Comparison of ENCODE assay signal across 9 cellular contexts in the genomic region with DNA sequence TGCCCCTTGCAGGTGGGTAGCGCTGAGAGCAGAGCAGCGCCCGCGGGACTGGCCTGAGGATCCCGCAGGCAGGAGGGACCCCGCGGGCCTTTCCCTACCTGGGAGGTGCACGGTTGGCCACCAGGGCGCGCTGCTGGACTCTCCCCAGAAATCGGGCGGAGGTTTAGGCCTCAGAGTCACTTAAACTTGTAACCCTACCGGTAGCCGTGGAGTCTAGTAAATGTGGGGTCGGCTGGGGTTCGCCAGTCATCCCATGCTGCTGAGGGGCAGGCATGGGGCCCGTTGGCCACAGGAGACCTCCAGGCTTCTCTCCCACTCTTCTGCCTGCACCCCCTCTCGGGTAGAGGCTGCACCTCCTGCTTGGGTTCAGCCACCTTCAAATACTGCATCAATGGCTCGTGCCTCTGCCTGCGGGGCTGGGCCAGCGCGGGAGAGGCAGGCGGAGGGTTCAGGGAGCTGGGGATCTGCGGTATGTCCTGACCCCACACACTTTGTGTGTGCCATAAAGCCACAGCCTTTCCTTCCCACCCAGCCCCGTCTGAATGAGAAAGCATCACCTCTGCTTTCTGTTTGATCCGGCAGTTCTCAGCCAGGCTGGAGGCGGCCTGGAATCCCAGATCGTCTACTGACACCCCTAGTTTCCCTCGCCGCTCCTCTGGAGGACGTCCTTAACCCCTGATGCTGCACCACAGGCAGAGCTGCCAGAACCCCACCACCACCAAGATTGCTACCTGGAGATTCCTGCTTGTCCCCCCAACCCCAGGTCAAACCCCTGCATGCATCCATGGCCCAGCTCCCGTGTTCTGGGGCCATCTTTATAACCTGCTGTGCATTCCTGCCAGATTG. TPM values are rescaled to one million over a fixed set of nuclear protein-coding genes. Genes with fewer than 3 reads are reported as not detected.
DNase-seq lines count a peak whose midpoint lies in the region; ATAC-seq, FAIRE-seq and TF ChIP-seq lines count a peak whose summit lies in the region.
"Had no signal": no experiment of that assay in that cellular context is flagged by ENCODE, and none has a peak within 500 bp of the region (broad histone marks: within the 10 kb centered on the region; RNA-seq: fewer than 3 reads in every experiment).

No MANE protein-coding gene starts in this region.

- POLR2A ChIA-PET in Caco-2 (lab: Charles Lee) = no interaction called here

- H3K27me3 Mint-ChIP-seq in Caco-2 (ENCODE audit: insufficient read depth, unreplicated experiment) = no peaks in the 10 kb centered on the region
- no peaks in the 10 kb centered on the region for H3K27me3 Mint-ChIP-seq in activated T-cell treated with anti-CD3 and anti-CD28 coated beads, Interleukin-2, amount 50 U/mL, for 72 hours (ENCODE audit: low read depth)

- TF ChIP-seq POLR2A in Peyer's patch (IDR thresholded peaks at IDR 0.05) (no peak), tibial nerve (IDR thresholded peaks at IDR 0.05) (no peak)

- H3K4me1 Mint-ChIP-seq in Caco-2 (ENCODE audit: low read depth, unreplicated experiment) = no peaks in the 10 kb centered on the region
- H3K4me1 Mint-ChIP-seq in activated T-cell treated with anti-CD3 and anti-CD28 coated beads, Interleukin-2, amount 50 U/mL, for 72 hours (ENCODE audit: low read depth) = peaks cover 21% of the 10 kb centered on the region

- peak; percentile 88 for ATAC-seq in GM21423 (IDR thresholded peaks at IDR 0.05; ENCODE audit: unreplicated experiment)
- ATAC-seq in activated T-cell treated with anti-CD3 and anti-CD28 coated beads, Interleukin-2, amount 50 U/mL, for 72 hours (replicated peaks in 1 of 2) = peak; percentile 96 to 97
- peak; percentile 92 to 95 (median 94) for ATAC-seq in pancreas

- 29 to 31% methylated on average over 31 to 32 of the region's 32 CpGs for WGBS in pancreas, 2 donors
- WGBS in tibial nerve, 2 donors = 41 to 44% methylated on average over 24 to 30 of the region's 32 CpGs

- no peaks in the 10 kb centered on the region for H3K27me3 ChIP-seq in Caco-2 (replicated peaks; ENCODE audit: control insufficient read depth, insufficient read depth, low read length)
- no peaks in the 10 kb centered on the region for H3K27me3 ChIP-seq in Peyer's patch
- H3K27me3 ChIP-seq in pancreas = no peaks in the 10 kb centered on the region
- no peaks in the 10 kb centered on the region for H3K27me3 ChIP-seq in tibial nerve

- H3K36me3 ChIP-seq in Caco-2 (ENCODE audit: control insufficient read depth, insufficient read depth, low read length) (no peaks in the 10 kb centered on the region), Peyer's patch (no peaks in the 10 kb centered on the region), pancreas (no peaks in the 10 kb centered on the region), tibial nerve (no peaks in the 10 kb centered on the region)

- BruUV-seq in Caco-2 (replicated peaks; lab: Mats Ljungman, UMichigan) = no TSS peak

- H3K4me3 ChIP-seq in Caco-2 (ENCODE audit: low read depth, low read length) = no peak overlapping the region
- H3K4me3 ChIP-seq in Peyer's patch = no peak overlapping the region
- no peak overlapping the region for H3K4me3 ChIP-seq in foreskin fibroblast (ENCODE audit: low read depth in 1 of 2, low read length in 2 of 2)
- no peak overlapping the region for H3K4me3 ChIP-seq in pancreas
- no peak overlapping the region for H3K4me3 ChIP-seq in tibial nerve
- H3K4me3 ChIP-seq: SK-N-MC had no signal

- peak; percentile 76 to 81 for DNase-seq in Caco-2
- peak; percentile 71 for DNase-seq in HPDE6-E6E7 (ENCODE audit: extremely low spot score)
- DNase-seq in Peyer's patch = peak; percentile 83 to 95 (median 92)
- DNase-seq in activated T-cell treated with anti-CD3 and anti-CD28 coated beads, Interleukin-2, amount 50 U/mL, for 72 hours = peak; percentile 92 to 95
- DNase-seq in foreskin fibroblast = peak in 1 of 2 donors; percentile 81
- peak; percentile 75 to 98 (median 86) for DNase-seq in pancreas
- DNase-seq in tibial nerve (ENCODE audit: low spot score in 2 of 2) = peak; percentile 58 to 64

- H3K4me1 ChIP-seq in Caco-2 (no peaks in the 10 kb centered on the region), Peyer's patch (peaks cover 0 to 9% (median 4%) of the 10 kb centered on the region in 4 donors), pancreas (peaks cover 0 to 6% (median 0%) of the 10 kb centered on the region in 3 donors), tibial nerve (peaks cover 0 to 20% (median 3%) of the 10 kb centered on the region in 4 donors)

- FAIRE-seq in pancreas (lab: Jason Lieb, UNC) = no peak

- intact Hi-C loops in Caco-2 (cut with micrococcal nuclease; ENCODE audit: unreplicated experiment) = loop anchor here (5.0 kb wide), 2 partner anchors 96 to 129 kb away; partner anchors contain the start of gene GNAI3
- intact Hi-C loops in pancreas (cut with DNase I) = loop anchor here in 1 of 3 donors (5.0 kb wide), 1 partner anchor 129 kb away; no protein-coding TSS in a partner anchor

- H3K9me3 Mint-ChIP-seq in Caco-2 (ENCODE audit: unreplicated experiment) = no peaks in the 10 kb centered on the region
- no peaks in the 10 kb centered on the region for H3K9me3 Mint-ChIP-seq in activated T-cell treated with anti-CD3 and anti-CD28 coated beads, Interleukin-2, amount 50 U/mL, for 72 hours

- no peak overlapping the region for H3K27ac Mint-ChIP-seq in Caco-2 (ENCODE audit: unreplicated experiment)
- H3K27ac Mint-ChIP-seq in activated T-cell treated with anti-CD3 and anti-CD28 coated beads, Interleukin-2, amount 50 U/mL, for 72 hours = no peak overlapping the region

- TF ChIP-seq CTCF in Caco-2 (IDR thresholded peaks at IDR 0.05; ENCODE audit: insufficient read depth in 1 of 2, low read depth in 1 of 2, low read length in 1 of 2, severe bottlenecking in 1 of 2, unreplicated experiment in 1 of 2) (peak; percentile 63 to 72), Peyer's patch (IDR thresholded peaks at IDR 0.05) (peak; percentile 64 to 90 (median 86)), foreskin fibroblast (IDR thresholded peaks at IDR 0.05; ENCODE audit: low read depth, low read length) (peak; percentile 77), pancreas (IDR thresholded peaks at IDR 0.05) (peak; percentile 70 to 91 (median 84)), tibial nerve (IDR thresholded peaks at IDR 0.05) (peak; percentile 70 to 91 (median 85))

- TF ChIP-seq EP300 in tibial nerve (IDR thresholded peaks at IDR 0.05) = no peak

- no peaks in the 10 kb centered on the region for H3K9me3 ChIP-seq in Caco-2
- no peaks in the 10 kb centered on the region for H3K9me3 ChIP-seq in Peyer's patch
- no peaks in the 10 kb centered on the region for H3K9me3 ChIP-seq in pancreas
- no peaks in the 10 kb centered on the region for H3K9me3 ChIP-seq in tibial nerve

- H3K36me3 Mint-ChIP-seq in Caco-2 (ENCODE audit: insufficient read depth, unreplicated experiment) = peaks cover under 1% of the 10 kb centered on the region
- H3K36me3 Mint-ChIP-seq in activated T-cell treated with anti-CD3 and anti-CD28 coated beads, Interleukin-2, amount 50 U/mL, for 72 hours (ENCODE audit: insufficient read depth in 2 of 2) = no peaks in the 10 kb centered on the region

- CTCF ChIA-PET in Caco-2 (lab: Charles Lee) = no interaction called here

- H3K4me3 Mint-ChIP-seq in Caco-2 (ENCODE audit: unreplicated experiment) = no peak overlapping the region
- no peak overlapping the region for H3K4me3 Mint-ChIP-seq in activated T-cell treated with anti-CD3 and anti-CD28 coated beads, Interleukin-2, amount 50 U/mL, for 72 hours

- H3K27ac ChIP-seq in Peyer's patch (no peak overlapping the region), pancreas (no peak overlapping the region), tibial nerve (peak overlapping the region in 1 of 4 donors; percentile 4)
- H3K27ac ChIP-seq: SK-N-MC had no signal

RNA-seq across cellular contexts. Expression of gene GSTM4, which starts 12.3 kb away (rescaled TPM):
- total RNA-seq in Caco-2 (2022) (9.6 and 11.9 TPM in 2 replicates), Peyer's patch (100 to 1,000 TPM in 3 of 4 donors, 10 to 100 TPM in 1; 76.7 to 276 (median 228) TPM), pancreas (10 to 100 TPM; 13.4 to 36.6 (median 16.5) TPM), tibial nerve (10 to 100 TPM; 16.3 to 47.0 (median 35.2) TPM)
- total RNA-seq in activated T-cell treated with anti-CD3 and anti-CD28 coated beads, Interleukin-2, amount 50 U/mL, for 72 hours = 10 to 100 TPM; 23.5 to 31.1 TPM
- 10 to 100 TPM; 24.4 to 32.8 TPM for polyA plus RNA-seq in pancreas

RNA-seq across cellular contexts. Expression of gene AMPD2, which starts 24.0 kb away (rescaled TPM):
- total RNA-seq in Caco-2 (2022) = 40.3 and 47.8 TPM in 2 replicates
- total RNA-seq in Peyer's patch = 100 to 1,000 TPM in 3 of 4 donors, 10 to 100 TPM in 1; 48.3 to 158 (median 110) TPM
- total RNA-seq in activated T-cell treated with anti-CD3 and anti-CD28 coated beads, Interleukin-2, amount 50 U/mL, for 72 hours = 10 to 100 TPM; 64.0 to 79.2 TPM
- total RNA-seq in pancreas = 10 to 100 TPM; 17.6 to 48.5 (median 26.1) TPM
- polyA plus RNA-seq in pancreas = 10 to 100 TPM; 40.3 to 57.3 TPM
- 100 to 1,000 TPM in 2 of 4 donors, 10 to 100 TPM in 2; 70.6 to 113 (median 94.7) TPM for total RNA-seq in tibial nerve

RNA-seq across cellular contexts. Expression of gene GNAT2, which starts 24.2 kb away (rescaled TPM):
- total RNA-seq in Caco-2 (2022) (not detected in 2 replicates), Peyer's patch (not detected), pancreas (under 1 TPM in 1 of 6 donors, not detected in 5; 0.60 TPM), tibial nerve (not detected)
- total RNA-seq in activated T-cell treated with anti-CD3 and anti-CD28 coated beads, Interleukin-2, amount 50 U/mL, for 72 hours = under 1 TPM; 0.17 to 0.23 TPM
- polyA plus RNA-seq in pancreas = under 1 TPM in 1 of 2 donors, not detected in 1; 0.82 TPM

RNA-seq across cellular contexts. Expression of gene GSTM2, which starts 24.2 kb away (rescaled TPM):
- 0.84 and 1.7 TPM in 2 replicates for total RNA-seq in Caco-2 (2022)
- 100 to 1,000 TPM in 2 of 4 donors, 10 to 100 TPM in 2; 38.5 to 242 (median 116) TPM for total RNA-seq in Peyer's patch
- total RNA-seq in activated T-cell treated with anti-CD3 and anti-CD28 coated beads, Interleukin-2, amount 50 U/mL, for 72 hours = 10 to 100 TPM; 40.2 to 41.9 TPM
- 10 to 100 TPM; 10.4 to 47.5 (median 27.6) TPM for total RNA-seq in pancreas
- polyA plus RNA-seq in pancreas = 100 to 1,000 TPM; 139 to 193 TPM
- total RNA-seq in tibial nerve = 100 to 1,000 TPM in 2 of 4 donors, 10 to 100 TPM in 2; 87.1 to 120 (median 103) TPM

RNA-seq across cellular contexts. Expression of gene GSTM1, which starts 44.0 kb away (rescaled TPM):
- not detected in 2 replicates for total RNA-seq in Caco-2 (2022)
- 10 to 100 TPM in 1 of 4 donors, not detected in 3; 93.7 TPM for total RNA-seq in Peyer's patch
- total RNA-seq in activated T-cell treated with anti-CD3 and anti-CD28 coated beads, Interleukin-2, amount 50 U/mL, for 72 hours = 10 to 100 TPM; 37.2 to 60.6 TPM
- total RNA-seq in pancreas = 10 to 100 TPM in 3 of 6 donors, not detected in 3; 23.3 to 32.1 (median 26.9) TPM
- polyA plus RNA-seq in pancreas = 10 to 100 TPM; 21.7 to 41.8 TPM
- total RNA-seq in tibial nerve = 10 to 100 TPM in 1 of 4 donors, not detected in 3; 14.1 TPM
